In the genomic region with DNA sequence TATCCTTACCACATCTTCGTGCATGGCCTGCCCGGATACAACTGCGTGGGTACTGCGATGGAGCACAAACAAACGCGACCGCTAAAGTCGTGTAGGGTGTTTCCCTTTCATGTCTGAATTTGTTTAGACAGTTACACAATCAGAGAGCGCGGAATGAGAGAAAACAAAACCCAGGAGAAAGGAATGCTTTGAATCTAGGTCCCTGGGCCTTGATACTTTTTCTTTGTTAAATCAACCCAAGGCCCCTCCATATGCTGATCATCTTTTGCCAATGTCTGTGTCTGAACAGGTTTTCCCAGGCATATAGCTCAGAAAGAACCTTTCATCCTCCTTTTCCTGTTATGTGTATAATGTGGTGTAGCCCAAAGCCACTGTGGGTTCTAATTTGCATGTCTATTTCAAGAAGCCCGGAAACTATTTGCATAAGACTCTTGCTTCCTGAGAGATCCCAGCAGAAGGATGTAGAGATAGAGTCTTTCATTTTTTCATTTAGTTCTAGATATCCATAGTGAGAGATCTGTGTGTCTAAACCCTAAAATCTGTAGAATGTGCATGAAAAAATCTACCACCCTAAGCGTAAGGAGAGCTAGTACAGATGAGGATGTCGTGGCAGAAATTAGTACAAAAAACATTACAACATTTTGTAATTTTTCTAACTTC, we compare ENCODE assay signal across 8 cellular contexts.
A peak's percentile ranks its signal among the peaks of the same experiment; 100 is the strongest.
DNase-seq lines count a peak whose midpoint lies in the region; ATAC-seq and TF ChIP-seq lines count a peak whose summit lies in the region.

No MANE protein-coding gene starts in this region.

- H3K9me3 ChIP-seq in Loucy (ENCODE audit: insufficient read depth, low read depth, low read length) (no peaks in the 10 kb centered on the region), colonic mucosa (no peaks in the 10 kb centered on the region)

- H3K27me3 ChIP-seq in H7 (ENCODE audit: control insufficient read depth, insufficient read depth, low read length) (no peaks in the 10 kb centered on the region), Loucy (ENCODE audit: insufficient read depth, low read length, poor library complexity, severe bottlenecking) (peaks cover 25% of the 10 kb centered on the region), colonic mucosa (peaks cover 2% of the 10 kb centered on the region)

- CTCF ChIA-PET in activated CD8-positive, alpha-beta T cell treated with anti-CD3 and anti-CD28 coated beads for 36 hours (lab: Charles Lee) = interaction anchor here (0.9 to 5.1 kb wide), 7 partner anchors 11 to 652 kb away, joined by 3 to 29 read pairs (median 3); no protein-coding TSS in a partner anchor

- peak overlapping the region; percentile 56 for H3K4me3 Mint-ChIP-seq in activated CD8-positive, alpha-beta T cell treated with anti-CD3 and anti-CD28 coated beads for 36 hours
- peak overlapping the region in 2 of 5 donors; percentile 53 to 61 for H3K4me3 Mint-ChIP-seq in immature natural killer cell

- peaks cover 8% of the 10 kb centered on the region; the same call in 1 of the 2 replicates for H3F3A ChIP-seq in Loucy (ENCODE audit: low read depth)

- H3K4me1 Mint-ChIP-seq in activated CD8-positive, alpha-beta T cell treated with anti-CD3 and anti-CD28 coated beads for 36 hours (ENCODE audit: low read depth) = peaks cover 24% of the 10 kb centered on the region
- H3K4me1 Mint-ChIP-seq in immature natural killer cell = peaks cover 11 to 13% of the 10 kb centered on the region in 2 donors

- POLR2A ChIA-PET in activated CD8-positive, alpha-beta T cell treated with anti-CD3 and anti-CD28 coated beads for 36 hours (lab: Charles Lee) = interaction anchor here (0.6 to 3.0 kb wide), 46 partner anchors 8 to 834 kb away, joined by 3 to 25 read pairs (median 4); a partner anchor contains a TSS

- no peaks in the 10 kb centered on the region for H3K79me2 ChIP-seq in Loucy (ENCODE audit: insufficient read depth, low read length)

- intact Hi-C loops in activated CD8-positive, alpha-beta T cell treated with anti-CD3 and anti-CD28 coated beads for 36 hours (cut with micrococcal nuclease) = loop anchor here (5.0 kb wide), 1 partner anchor 398 kb away; no protein-coding TSS in a partner anchor
- intact Hi-C loops in colonic mucosa (cut with DNase I) = no loop called here
- intact Hi-C loops in Right ventricle myocardium inferior (cut with DNase I) = no loop called here

- H3K27me3 Mint-ChIP-seq in activated CD8-positive, alpha-beta T cell treated with anti-CD3 and anti-CD28 coated beads for 36 hours = peaks cover 36% of the 10 kb centered on the region
- H3K27me3 Mint-ChIP-seq in immature natural killer cell (ENCODE audit: low read depth in 3 of 3) = peaks cover 3 to 21% (median 13%) of the 10 kb centered on the region in 3 donors

- DNase-seq in GM13977 (ENCODE audit: low spot score) = peak; percentile 65
- peak; percentile 37 for DNase-seq in H7
- peak; percentile 76 for DNase-seq in activated CD8-positive, alpha-beta T cell treated with anti-CD3 and anti-CD28 coated beads for 36 hours
- peak in 2 of 3 donors; percentile 12 to 40 for DNase-seq in immature natural killer cell
- DNase-seq in colonic mucosa = no peak
- no peak for DNase-seq in NCI-H82 (lab: John Stamatoyannopoulos, UW)
- DNase-seq in Right ventricle myocardium inferior (ENCODE audit: missing footprints) = no peak

- no peaks in the 10 kb centered on the region for H3K36me3 Mint-ChIP-seq in activated CD8-positive, alpha-beta T cell treated with anti-CD3 and anti-CD28 coated beads for 36 hours (ENCODE audit: low read depth)
- no peaks in the 10 kb centered on the region for H3K36me3 Mint-ChIP-seq in immature natural killer cell

- no peak overlapping the region for H3K27ac ChIP-seq in colonic mucosa

- TF ChIP-seq CTCF in GM13977 (IDR thresholded peaks at IDR 0.05; ENCODE audit: extremely low read depth, insufficient read depth, missing control alignments) (no peak), Loucy (conservative IDR thresholded peaks at IDR 0.05; ENCODE audit: low read length) (no peak), colonic mucosa (IDR thresholded peaks at IDR 0.05) (no peak)
- no peak for TF ChIP-seq CTCF in activated CD8-positive, alpha-beta T cell treated with anti-CD3 and anti-CD28 coated beads for 36 hours (IDR thresholded peaks at IDR 0.05)

- H2AFZ ChIP-seq in Loucy (ENCODE audit: low read length) = 0 out of 2 replicates have a peak overlapping the region, but pooled peaks have one; percentile 13

- peak; percentile 41 for ATAC-seq in activated CD8-positive, alpha-beta T cell treated with anti-CD3 and anti-CD28 coated beads for 36 hours
- ATAC-seq in Right ventricle myocardium inferior = no peak

- H3K4me1 ChIP-seq in Loucy (ENCODE audit: insufficient read depth, low read length, poor library complexity, severe bottlenecking) (peaks cover 8% of the 10 kb centered on the region), colonic mucosa (no peaks in the 10 kb centered on the region)

- peaks cover 3% of the 10 kb centered on the region for H3K9me3 Mint-ChIP-seq in activated CD8-positive, alpha-beta T cell treated with anti-CD3 and anti-CD28 coated beads for 36 hours
- peaks cover 0 to 3% (median 0%) of the 10 kb centered on the region in 6 donors for H3K9me3 Mint-ChIP-seq in immature natural killer cell

- H3K36me3 ChIP-seq in H7 (replicated peaks; ENCODE audit: control insufficient read depth, insufficient read depth, low read length) = no peaks in the 10 kb centered on the region
- H3K36me3 ChIP-seq in Loucy (ENCODE audit: insufficient read depth, low read length) = no peaks in the 10 kb centered on the region
- no peaks in the 10 kb centered on the region for H3K36me3 ChIP-seq in colonic mucosa

- H3K9me2 ChIP-seq in Loucy (replicated peaks; ENCODE audit: low read depth, low read length) = no peaks in the 10 kb centered on the region

- H3K4me2 ChIP-seq in Loucy (ENCODE audit: low read depth, low read length, poor library complexity, severe bottlenecking) = peak overlapping the region; percentile 28

- H3K9ac ChIP-seq in Loucy (ENCODE audit: low read depth, low read length, poor library complexity, severe bottlenecking) (peak overlapping the region; percentile 36), colonic mucosa (ENCODE audit: low read depth in 2 of 2, low read length in 2 of 2) (no peak overlapping the region)

- H3K4me3 ChIP-seq in H7 (ENCODE audit: insufficient read depth, low read depth, low read length) = no peak overlapping the region
- peak overlapping the region; percentile 31 for H3K4me3 ChIP-seq in Loucy (ENCODE audit: low read length, poor library complexity, severe bottlenecking)
- no peak overlapping the region for H3K4me3 ChIP-seq in colonic mucosa

- in situ Hi-C loops in GM13977 (cut with MboI; ENCODE audit: low pct_unique_long_range_greater_than_20kb, low sequenced_read_pairs, unreplicated experiment) = no loop called here

- H4K20me1 ChIP-seq in Loucy (ENCODE audit: insufficient read depth, low read length, poor library complexity, severe bottlenecking) = no peaks in the 10 kb centered on the region

- peak overlapping the region; percentile 96 for H3K27ac Mint-ChIP-seq in activated CD8-positive, alpha-beta T cell treated with anti-CD3 and anti-CD28 coated beads for 36 hours
- H3K27ac Mint-ChIP-seq in immature natural killer cell = peak overlapping the region in 4 of 6 donors; percentile 9 to 84 (median 43)

Comparison
In these comparisons a context has a peak if more than half of its experiments do, and no peak if none do; other contexts are left out.
1. DNase-seq: peak in GM13977 (single experiment), H7 (single experiment), activated CD8-positive, alpha-beta T cell treated with anti-CD3 and anti-CD28 coated beads for 36 hours (single experiment) and immature natural killer cell (2 of 3); none in colonic mucosa (single experiment), NCI-H82 (single experiment) and Right ventricle myocardium inferior (single experiment).